10 cellular contexts compared by ENCODE assay signal in genomic region chr3:71684752-71685151, GRCh38. TPM values are rescaled to one million over a fixed set of nuclear protein-coding genes. Genes with fewer than 3 reads are reported as not detected.
DNase-seq lines count a peak whose midpoint lies in the region; ATAC-seq and TF ChIP-seq lines count a peak whose summit lies in the region.
"Had no signal": no experiment of that assay in that cellular context is flagged by ENCODE, and none has a peak within 500 bp of the region (broad histone marks: within the 10 kb centered on the region; RNA-seq: fewer than 3 reads in every experiment).

No MANE protein-coding gene starts in this region.

- H3K9ac ChIP-seq in colonic mucosa (ENCODE audit: low read depth in 2 of 2, low read length in 2 of 2) = no peak overlapping the region

- H3K27me3 ChIP-seq in colonic mucosa = no peaks in the 10 kb centered on the region

- no peaks in the 10 kb centered on the region for H3K9me3 ChIP-seq in colonic mucosa

- no peak for TF ChIP-seq CTCF in colonic mucosa (IDR thresholded peaks at IDR 0.05)

- no peak overlapping the region for H3K27ac Mint-ChIP-seq in activated naive CD4-positive, alpha-beta T cell treated with anti-CD3 and anti-CD28 coated beads, Interleukin-2, amount 50 U/mL, for 72 hours
- H3K27ac Mint-ChIP-seq: WTC11 had no signal

- DNase-seq in AG20443 (ENCODE audit: low spot score) = peak; percentile 82
- peak; percentile 85 for DNase-seq in M059J (ENCODE audit: low read depth)
- DNase-seq in colonic mucosa = peak; percentile 31
- DNase-seq in myocyte (ENCODE audit: low read depth) = peak; percentile 62
- no peak for DNase-seq in activated naive CD4-positive, alpha-beta T cell treated with anti-CD3 and anti-CD28 coated beads, Interleukin-2, amount 50 U/mL, for 72 hours (ENCODE audit: low spot score in 2 of 2)
- DNase-seq in OCI-M2 (lab: John Stamatoyannopoulos, UW; ENCODE audit: unreplicated experiment) = no peak
- DNase-seq in activated CD4-positive, CD25-positive, alpha-beta regulatory T cell (lab: John Stamatoyannopoulos, UW) = no peak
- DNase-seq: DMS79 had no signal

- no peaks in the 10 kb centered on the region for H3K9me3 Mint-ChIP-seq in activated naive CD4-positive, alpha-beta T cell treated with anti-CD3 and anti-CD28 coated beads, Interleukin-2, amount 50 U/mL, for 72 hours
- H3K9me3 Mint-ChIP-seq: WTC11 had no signal

- intact Hi-C loops in colonic mucosa (cut with DNase I) = no loop called here

- H3K4me1 ChIP-seq in colonic mucosa = peaks cover 6% of the 10 kb centered on the region

- H3K4me3 ChIP-seq in colonic mucosa = no peak overlapping the region

- ATAC-seq in activated naive CD4-positive, alpha-beta T cell treated with anti-CD3 and anti-CD28 coated beads, Interleukin-2, amount 50 U/mL, for 72 hours = no peak
- ATAC-seq in GM18511 (IDR thresholded peaks at IDR 0.05; ENCODE audit: unreplicated experiment) = no peak
- ATAC-seq: WTC11 had no signal

- H3K36me3 ChIP-seq in colonic mucosa = no peaks in the 10 kb centered on the region

- no peak overlapping the region for H3K27ac ChIP-seq in colonic mucosa

- peaks cover 0 to 6% of the 10 kb centered on the region in 2 donors for H3K36me3 Mint-ChIP-seq in activated naive CD4-positive, alpha-beta T cell treated with anti-CD3 and anti-CD28 coated beads, Interleukin-2, amount 50 U/mL, for 72 hours

RNA-seq across cellular contexts. Expression of gene EIF4E3, which starts 40.5 kb away (rescaled TPM):
- 0.07 and 0.39 TPM in 2 replicates for total RNA-seq in M059J (2014; rRNA removed; shearing (Covaris generic))
- total RNA-seq in colonic mucosa (10 to 100 TPM; 14.5 to 44.2 TPM), myocyte (0.42 and 0.64 TPM in 2 replicates)
- polyA plus RNA-seq in myocyte (2012) = 1.4 TPM
- total RNA-seq in activated naive CD4-positive, alpha-beta T cell treated with anti-CD3 and anti-CD28 coated beads, Interleukin-2, amount 50 U/mL, for 72 hours = 10 to 100 TPM; 24.6 to 29.7 TPM

Comparison
In these comparisons a context has a peak if more than half of its experiments do, and no peak if none do; other contexts are left out.
1. DNase-seq: peak in AG20443 (single experiment), M059J (single experiment), colonic mucosa (single experiment) and myocyte (single experiment); none in activated naive CD4-positive, alpha-beta T cell treated with anti-CD3 and anti-CD28 coated beads, Interleukin-2, amount 50 U/mL, for 72 hours (0 of 2), OCI-M2 (single experiment) and activated CD4-positive, CD25-positive, alpha-beta regulatory T cell (0 of 4).